11 cellular contexts compared by ENCODE assay signal in the genomic region with DNA sequence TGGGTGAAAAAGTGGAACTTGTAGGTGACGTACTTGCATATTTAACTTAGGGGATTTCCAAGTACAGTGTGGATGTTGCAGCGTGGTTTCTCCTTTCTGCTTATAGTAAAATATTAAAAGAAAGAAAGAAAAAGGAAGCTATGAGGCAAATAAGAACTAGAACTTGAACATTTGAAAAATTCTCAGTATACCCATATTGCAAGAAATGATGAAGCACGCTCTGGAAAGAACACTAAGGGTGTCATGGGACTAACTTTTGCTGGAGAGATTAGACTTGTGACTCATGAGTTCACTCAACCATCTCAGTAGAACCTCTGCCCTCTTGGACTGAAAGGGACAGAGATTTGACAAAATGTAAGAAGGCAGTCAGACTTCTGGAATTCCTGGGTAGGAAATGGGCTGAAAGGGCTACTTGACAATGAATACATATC.
DNase-seq lines count a peak whose midpoint lies in the region; ATAC-seq and TF ChIP-seq lines count a peak whose summit lies in the region.
"Had no signal": no experiment of that assay in that cellular context is flagged by ENCODE, and none has a peak within 500 bp of the region (broad histone marks: within the 10 kb centered on the region; RNA-seq: fewer than 3 reads in every experiment).

No MANE protein-coding gene starts in this region.

- H3K36me3 ChIP-seq in A673 (ENCODE audit: insufficient read depth, low read length, poor library complexity, severe bottlenecking) (no peaks in the 10 kb centered on the region), left lung (no peaks in the 10 kb centered on the region)

- H3K9me3 ChIP-seq in A673 (ENCODE audit: low read depth, low read length, poor library complexity, severe bottlenecking), result no peaks in the 10 kb centered on the region
- H3K9me3 ChIP-seq in left lung, result peaks cover 0 to 2% of the 10 kb centered on the region in 2 donors

- ATAC-seq in GM18505 (IDR thresholded peaks at IDR 0.05; ENCODE audit: unreplicated experiment) (peak; percentile 95), GM21723 (IDR thresholded peaks at IDR 0.05; ENCODE audit: unreplicated experiment) (peak; percentile 89), HG03457 (IDR thresholded peaks at IDR 0.05; ENCODE audit: unreplicated experiment) (peak; percentile 90), left lung (no peak)

- peak; percentile 84 for DNase-seq in fibroblast of the aortic adventitia (ENCODE audit: low read depth)
- no peak for DNase-seq in A673 (ENCODE audit: low spot score)
- DNase-seq in left lung, result no peak
- DNase-seq in NOMO-1 treated with DMSO at 0.1 percent for 48 hours (lab: John Stamatoyannopoulos, UW; ENCODE audit: unreplicated experiment), result no peak
- DNase-seq in stimulated activated CD4-positive, alpha-beta T cell treated with anti-CD3 and anti-CD28 coated beads, Interleukin-4, amount 100 ng/mL, for 24 hours, result no peak
- DNase-seq: DMS79 treated with DMSO at 0.1 percent for 48 hours, KG1, retina had no signal

- intact Hi-C loops in A673 (cut with micrococcal nuclease; ENCODE audit: unreplicated experiment), result no loop called here
- intact Hi-C loops in left lung (cut with DNase I), result no loop called here

- no peak for TF ChIP-seq CTCF in fibroblast of the aortic adventitia (IDR thresholded peaks at IDR 0.05; ENCODE audit: insufficient read depth, low read length)
- TF ChIP-seq CTCF in A673 (conservative IDR thresholded peaks at IDR 0.05; ENCODE audit: low read depth, low read length), result no peak
- no peak for TF ChIP-seq CTCF in left lung (IDR thresholded peaks at IDR 0.05)

- H3K27me3 ChIP-seq in A673 (replicated peaks; ENCODE audit: insufficient read depth, low read depth, low read length, poor library complexity), result no peaks in the 10 kb centered on the region
- no peaks in the 10 kb centered on the region for H3K27me3 ChIP-seq in left lung

- CTCF ChIA-PET in A673 (lab: Charles Lee), result no interaction called here

- POLR2A ChIA-PET in A673 (lab: Charles Lee; ENCODE audit: low non-redundant PET), result no interaction called here

- no peaks in the 10 kb centered on the region for H3K4me1 ChIP-seq in A673 (ENCODE audit: insufficient read depth, low read length, poor library complexity, severe bottlenecking)
- H3K4me1 ChIP-seq in left lung, result no peaks in the 10 kb centered on the region

- no TSS peak for BruUV-seq in A673 (replicated peaks; lab: Mats Ljungman, UMichigan)

- no peak for TF ChIP-seq POLR2A in GM18505 (IDR thresholded peaks at IDR 0.05; ENCODE audit: borderline replicate concordance, extremely low read depth, insufficient read depth, insufficient read length)

- no peak overlapping the region for H3K27ac ChIP-seq in A673 (ENCODE audit: low read depth, low read length, poor library complexity, severe bottlenecking)
- no peak overlapping the region for H3K27ac ChIP-seq in left lung

- H3K4me3 ChIP-seq in fibroblast of the aortic adventitia (ENCODE audit: low read depth, low read length) (no peak overlapping the region), A673 (ENCODE audit: low read depth, low read length, poor library complexity, severe bottlenecking) (no peak overlapping the region), left lung (no peak overlapping the region)
